ENCODE assay signal across 27 cellular contexts in genomic region chr4:148145475-148145874, GRCh38.
"Had no signal": no experiment of that assay in that cellular context is flagged by ENCODE, and none has a peak within 500 bp of the region (broad histone marks: within the 10 kb centered on the region; RNA-seq: fewer than 3 reads in every experiment).

No MANE protein-coding gene starts in this region.

- H3K4me2 ChIP-seq: smooth muscle cell had no signal

- H3K4me3 Mint-ChIP-seq: immature natural killer cell; naive thymus-derived CD8-positive, alpha-beta T cell; nephron; neural crest cell; stimulated activated memory B cell treated with anti-CD40 and anti-IgM and Interleukin-4, amounts not matched to agents 10 μg/mL and 1 μg/mL and 100 μg/mL, for 72 hours; stimulated activated naive CD8-positive, alpha-beta T cell treated with anti-CD3 and anti-CD28 coated beads, Interleukin-15, amount 100 ng/mL, for 72 hours; type B pancreatic cell had no signal

- H3K27ac Mint-ChIP-seq: immature natural killer cell; nephron; progenitor cell of endocrine pancreas; stimulated activated memory B cell treated with anti-CD40 and anti-IgM and Interleukin-4, amounts not matched to agents 10 μg/mL and 1 μg/mL and 100 μg/mL, for 72 hours; stimulated activated naive CD8-positive, alpha-beta T cell treated with anti-CD3 and anti-CD28 coated beads, Interleukin-15, amount 100 ng/mL, for 72 hours; type B pancreatic cell had no signal

- H3K9me3 ChIP-seq: left lung, lower lobe of right lung, right atrium auricular region, right lobe of liver, tibial nerve, uterus had no signal

- H3K4me3 ChIP-seq: left lung, lower lobe of right lung, right atrium auricular region, right lobe of liver, smooth muscle cell, tibial nerve, uterus had no signal

- H3K4me1 Mint-ChIP-seq: immature natural killer cell; neural crest cell; stimulated activated memory B cell treated with anti-CD40 and anti-IgM and Interleukin-4, amounts not matched to agents 10 μg/mL and 1 μg/mL and 100 μg/mL, for 72 hours; stimulated activated naive CD8-positive, alpha-beta T cell treated with anti-CD3 and anti-CD28 coated beads, Interleukin-15, amount 100 ng/mL, for 72 hours had no signal

- H3K4me1 ChIP-seq: left lung, lower lobe of right lung, right atrium auricular region, right lobe of liver, tibial nerve, uterus had no signal

- H3K27me3 ChIP-seq: left lung, right atrium auricular region, right lobe of liver, tibial nerve, uterus had no signal

- H3K36me3 Mint-ChIP-seq: type B pancreatic cell had no signal

- ATAC-seq: left colon; left lung; lower lobe of right lung; naive thymus-derived CD8-positive, alpha-beta T cell; right lobe of liver; stimulated activated memory B cell treated with anti-CD40 and anti-IgM and Interleukin-4, amounts not matched to agents 10 μg/mL and 1 μg/mL and 100 μg/mL, for 72 hours; stimulated activated naive CD8-positive, alpha-beta T cell treated with anti-CD3 and anti-CD28 coated beads, Interleukin-15, amount 100 ng/mL, for 72 hours had no signal

- DNase-seq: hippocampal formation; immature natural killer cell; kidney; left colon; left lung; lower lobe of right lung; mammary epithelial cell; mesenchymal stem cell; naive thymus-derived CD8-positive, alpha-beta T cell; nucleus accumbens; right lobe of liver; stimulated activated CD4-positive, alpha-beta T cell treated with anti-CD3 and anti-CD28 coated beads, Interleukin-1b, Interleukin-23, amount 100 ng/mL, for 48 hours; stimulated activated CD4-positive, alpha-beta T cell treated with anti-CD3 and anti-CD28 coated beads, Interleukin-2, amount 100 ng/mL, for 48 hours; stimulated activated CD4-positive, alpha-beta T cell treated with anti-CD3 and anti-CD28 coated beads, Interleukin-4, amount 100 ng/mL, for 4 hours; stimulated activated CD8-positive, alpha-beta memory T cell treated with anti-CD3 and anti-CD28 coated beads, Interleukin-4, amount 100 ng/mL, for 48 hours; stimulated activated naive CD4-positive, alpha-beta T cell treated with Interleukin-2 at 50 U/mL for 16 hours; stimulated activated naive CD8-positive, alpha-beta T cell treated with anti-CD3 and anti-CD28 coated beads, Interleukin-15, amount 100 ng/mL, for 72 hours; substantia nigra; uterus had no signal

- H3K9me3 Mint-ChIP-seq: immature natural killer cell; naive thymus-derived CD8-positive, alpha-beta T cell; nephron; stimulated activated memory B cell treated with anti-CD40 and anti-IgM and Interleukin-4, amounts not matched to agents 10 μg/mL and 1 μg/mL and 100 μg/mL, for 72 hours; stimulated activated naive CD8-positive, alpha-beta T cell treated with anti-CD3 and anti-CD28 coated beads, Interleukin-15, amount 100 ng/mL, for 72 hours; type B pancreatic cell had no signal

- H3K36me3 ChIP-seq: right atrium auricular region, right lobe of liver, uterus had no signal

- H3K27ac ChIP-seq: left lung, lower lobe of right lung, right atrium auricular region, right lobe of liver, tibial nerve, uterus had no signal

- H3K27me3 Mint-ChIP-seq: naive thymus-derived CD8-positive, alpha-beta T cell; progenitor cell of endocrine pancreas; stimulated activated memory B cell treated with anti-CD40 and anti-IgM and Interleukin-4, amounts not matched to agents 10 μg/mL and 1 μg/mL and 100 μg/mL, for 72 hours; stimulated activated naive CD8-positive, alpha-beta T cell treated with anti-CD3 and anti-CD28 coated beads, Interleukin-15, amount 100 ng/mL, for 72 hours; type B pancreatic cell had no signal
